ENCODE assay signal across 1 cellular context in genomic region chr22:22764085-22764484, GRCh38.
TF ChIP-seq lines count a peak whose summit lies in the region.

No MANE protein-coding gene starts in this region.

TF ChIP-seq in K562, 482 proteins besides CTCF, POLR2A, EP300 and RAD21 (continued from another document):
- 0 out of 2 replicates have a peak, but pooled peaks have one; percentile 13 for TF ChIP-seq ZNF511 (CRISPR knock-in tag; IDR thresholded peaks at IDR 0.05)
- TF ChIP-seq NFXL1 (CRISPR knock-in tag; IDR thresholded peaks at IDR 0.05): no peak
- TF ChIP-seq DLX4 (CRISPR knock-in tag; IDR thresholded peaks at IDR 0.05): no peak
- no peak for TF ChIP-seq ZNF384 (IDR thresholded peaks at IDR 0.05; ENCODE audit: low read depth, low read length)
- TF ChIP-seq MLX (CRISPR knock-in tag; conservative IDR thresholded peaks at IDR 0.05): no peak
